20 cellular contexts compared by ENCODE assay signal in the genomic region with DNA sequence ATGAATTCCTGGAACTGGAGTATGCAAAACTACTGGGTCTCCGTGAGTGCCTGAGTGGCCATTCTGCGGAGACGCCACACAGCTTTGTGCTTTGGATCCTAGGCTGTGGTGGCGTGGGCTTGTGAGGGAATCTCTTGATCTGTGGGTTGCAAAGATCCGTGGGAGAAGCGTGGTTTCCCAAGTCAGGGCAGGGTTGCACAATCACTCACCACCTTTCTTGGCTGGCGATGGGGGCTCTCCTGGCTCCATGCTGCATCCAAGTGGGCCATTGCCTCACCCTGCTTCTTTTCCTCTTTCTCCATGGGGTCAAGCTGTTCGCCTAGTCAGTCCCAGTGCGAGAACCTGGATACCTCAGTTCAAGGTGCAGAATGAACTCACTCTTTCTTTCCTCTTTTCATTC.
"Had no signal": no experiment of that assay in that cellular context is flagged by ENCODE, and none has a peak within 500 bp of the region (broad histone marks: within the 10 kb centered on the region; RNA-seq: fewer than 3 reads in every experiment).

No MANE protein-coding gene starts in this region.

- H2AFZ ChIP-seq: neural progenitor cell had no signal

- H3K27ac Mint-ChIP-seq: activated B cell treated with CpG ODN at 0.5 μM for 24 hours; activated CD4-positive, alpha-beta memory T cell treated with anti-CD3 and anti-CD28 coated beads for 36 hours; activated naive CD8-positive, alpha-beta T cell treated with anti-CD3 and anti-CD28 coated beads, Interleukin-2, amount 10 ng/mL, durations not matched to agents 7 days and 5 days; activated T-helper 1 cell treated with anti-CD3 and anti-CD28 coated beads, Interleukin-12 subunit alpha, Interleukin-12 subunit beta, Interleukin-2, Interleukin-4 antibody, amounts not matched to agents 30 ng/mL and 10 ng/mL and 1 ng/mL, durations not matched to agents 14 hours and 24 hours and 36 hours; neural progenitor cell; stimulated activated effector memory CD8-positive, alpha-beta T cell treated with anti-CD3 and anti-CD28 coated beads, Interleukin-12 subunit alpha, Interleukin-12 subunit beta, amount 100 ng/mL, for 72 hours had no signal

- H3K36me3 ChIP-seq: brain microvascular endothelial cell, gastrocnemius medialis, neural progenitor cell, thyroid gland had no signal

- H3K4me1 Mint-ChIP-seq: activated B cell treated with CpG ODN at 0.5 μM for 24 hours, neural progenitor cell had no signal

- H3K4me1 ChIP-seq: thyroid gland had no signal

- H3K27me3 ChIP-seq: brain microvascular endothelial cell, gastrocnemius medialis, neural progenitor cell, thyroid gland had no signal

- H3K27me3 Mint-ChIP-seq: activated B cell treated with CpG ODN at 0.5 μM for 24 hours; activated CD4-positive, alpha-beta memory T cell treated with anti-CD3 and anti-CD28 coated beads for 36 hours; activated naive CD8-positive, alpha-beta T cell treated with anti-CD3 and anti-CD28 coated beads, Interleukin-2, amount 10 ng/mL, durations not matched to agents 7 days and 5 days; central memory CD8-positive, alpha-beta T cell; naive thymus-derived CD4-positive, alpha-beta T cell had no signal

- H3K9me3 ChIP-seq: gastrocnemius medialis, mucosa of descending colon, thyroid gland had no signal

- ATAC-seq: mucosa of descending colon; naive thymus-derived CD4-positive, alpha-beta T cell; sciatic nerve; stimulated activated effector memory CD8-positive, alpha-beta T cell treated with anti-CD3 and anti-CD28 coated beads, Interleukin-12 subunit alpha, Interleukin-12 subunit beta, amount 100 ng/mL, for 72 hours had no signal

- H3K4me3 Mint-ChIP-seq: activated B cell treated with CpG ODN at 0.5 μM for 24 hours; activated CD4-positive, alpha-beta memory T cell treated with anti-CD3 and anti-CD28 coated beads for 36 hours; activated naive CD8-positive, alpha-beta T cell treated with anti-CD3 and anti-CD28 coated beads, Interleukin-2, amount 10 ng/mL, durations not matched to agents 7 days and 5 days; activated T-helper 1 cell treated with anti-CD3 and anti-CD28 coated beads, Interleukin-12 subunit alpha, Interleukin-12 subunit beta, Interleukin-2, Interleukin-4 antibody, amounts not matched to agents 30 ng/mL and 10 ng/mL and 1 ng/mL, durations not matched to agents 14 hours and 24 hours and 36 hours; central memory CD8-positive, alpha-beta T cell; naive thymus-derived CD4-positive, alpha-beta T cell; neural progenitor cell; stimulated activated effector memory CD8-positive, alpha-beta T cell treated with anti-CD3 and anti-CD28 coated beads, Interleukin-12 subunit alpha, Interleukin-12 subunit beta, amount 100 ng/mL, for 72 hours had no signal

- DNase-seq: activated B cell treated with CpG ODN at 0.5 μM for 24 hours; activated CD4-positive, alpha-beta memory T cell treated with anti-CD3 and anti-CD28 coated beads for 36 hours; activated CD4-positive, alpha-beta T cell treated with anti-CD3 and anti-CD28 coated beads for 4 hours; activated gamma-delta T cell treated with Interleukin-2 at 50 U/mL for 16 hours; activated naive CD8-positive, alpha-beta T cell treated with anti-CD3 and anti-CD28 coated beads, Interleukin-2, amount 10 ng/mL, durations not matched to agents 7 days and 5 days; activated T-cell treated with anti-CD3 and anti-CD28 coated beads for 4 hours; aorta; brain microvascular endothelial cell; mesenchymal stem cell; naive thymus-derived CD4-positive, alpha-beta T cell; stimulated activated CD4-positive, alpha-beta T cell treated with anti-CD3 and anti-CD28 coated beads, Interleukin-4, amount 100 ng/mL, for 24 hours; thyroid gland had no signal

- H3K9me3 Mint-ChIP-seq: activated B cell treated with CpG ODN at 0.5 μM for 24 hours; activated CD4-positive, alpha-beta memory T cell treated with anti-CD3 and anti-CD28 coated beads for 36 hours; activated naive CD8-positive, alpha-beta T cell treated with anti-CD3 and anti-CD28 coated beads, Interleukin-2, amount 10 ng/mL, durations not matched to agents 7 days and 5 days; activated T-helper 1 cell treated with anti-CD3 and anti-CD28 coated beads, Interleukin-12 subunit alpha, Interleukin-12 subunit beta, Interleukin-2, Interleukin-4 antibody, amounts not matched to agents 30 ng/mL and 10 ng/mL and 1 ng/mL, durations not matched to agents 14 hours and 24 hours and 36 hours; central memory CD8-positive, alpha-beta T cell; naive thymus-derived CD4-positive, alpha-beta T cell; stimulated activated effector memory CD8-positive, alpha-beta T cell treated with anti-CD3 and anti-CD28 coated beads, Interleukin-12 subunit alpha, Interleukin-12 subunit beta, amount 100 ng/mL, for 72 hours had no signal

- H3K9ac ChIP-seq: neural progenitor cell had no signal

- H3K4me3 ChIP-seq: coronary artery, gastrocnemius medialis, mucosa of descending colon, neural progenitor cell, thyroid gland had no signal

- H3K4me2 ChIP-seq: neural progenitor cell had no signal

- H3K27ac ChIP-seq: brain microvascular endothelial cell, coronary artery, gastrocnemius medialis, neural progenitor cell, thyroid gland had no signal
